ENCODE assay signal across 8 cellular contexts in genomic region chr2:113889471-113890252, GRCh38. TPM values are rescaled to one million over a fixed set of nuclear protein-coding genes. Genes with fewer than 3 reads are reported as not detected.
DNase-seq lines count a peak whose midpoint lies in the region; ATAC-seq, FAIRE-seq and TF ChIP-seq lines count a peak whose summit lies in the region.

Gene ACTR3 (plus strand): TSS chr2:113890089. CDS start chr2:113890280, 191 bp downstream.

- H3K36me3 Mint-ChIP-seq in T-helper 2 cell treated with Interferon-gamma antibody and Interleukin-4, amounts not matched to agents 5 μg/mL and 100 μg/mL, for 36 hours (ENCODE audit: low read depth), result peaks cover 53% of the 10 kb centered on the region

- H3K4me3 ChIP-seq in ascending aorta (peak within 1 kb of the TSS; percentile 94 to 95), right atrium auricular region (peak within 1 kb of the TSS; percentile 91 to 98), psoas muscle (peak within 1 kb of the TSS; percentile 92)

- peaks cover 67% of the 10 kb centered on the region for H3K4me1 Mint-ChIP-seq in T-helper 2 cell treated with Interferon-gamma antibody and Interleukin-4, amounts not matched to agents 5 μg/mL and 100 μg/mL, for 36 hours (ENCODE audit: low read depth)

- H3K4me1 ChIP-seq in ascending aorta (peaks cover 0 to 27% of the 10 kb centered on the region in 2 donors), right atrium auricular region (peaks cover 0 to 61% of the 10 kb centered on the region in 2 donors), psoas muscle (peaks cover 47% of the 10 kb centered on the region)

- WGBS in psoas muscle, 3 donors, result 0 to 1% (median 0%) methylated on average over 39 to 51 of the region's 51 CpGs

- H3K4me3 Mint-ChIP-seq in T-helper 2 cell treated with Interferon-gamma antibody and Interleukin-4, amounts not matched to agents 5 μg/mL and 100 μg/mL, for 36 hours, result peak within 1 kb of the TSS; percentile 100

- H3K9me3 ChIP-seq in ascending aorta (no peaks in the 10 kb centered on the region), right atrium auricular region (no peaks in the 10 kb centered on the region), psoas muscle (no peaks in the 10 kb centered on the region)

- DNase-seq in NCI-H1930 (lab: John Stamatoyannopoulos, UW) (peak; percentile 95 to 98), ascending aorta (ENCODE audit: low spot score in 2 of 2) (peak; percentile 91 to 99), right atrium auricular region (ENCODE audit: low spot score) (peak; percentile 97), psoas muscle (peak; percentile 98), urothelium cell line (ENCODE audit: low spot score) (peak; percentile 99)
- peak; percentile 99 for DNase-seq in T-helper 2 cell treated with Interferon-gamma antibody and Interleukin-4, amounts not matched to agents 5 μg/mL and 100 μg/mL, for 36 hours (ENCODE audit: low spot score)

- ATAC-seq in GM18502 (IDR thresholded peaks at IDR 0.05; ENCODE audit: poor library complexity, unreplicated experiment), result peak; percentile 57
- peak; percentile 65 for ATAC-seq in HG02970 (IDR thresholded peaks at IDR 0.05; ENCODE audit: low FRiP score, unreplicated experiment)
- ATAC-seq in psoas muscle, result peak; percentile 96 to 99 (median 98)

- H3K27me3 Mint-ChIP-seq in T-helper 2 cell treated with Interferon-gamma antibody and Interleukin-4, amounts not matched to agents 5 μg/mL and 100 μg/mL, for 36 hours (ENCODE audit: low read depth), result no peaks in the 10 kb centered on the region

- H3K36me3 ChIP-seq in ascending aorta (no peaks in the 10 kb centered on the region), right atrium auricular region (no peaks in the 10 kb centered on the region), psoas muscle (ENCODE audit: insufficient read depth in 1 of 2, low read depth in 1 of 2) (no peaks in the 10 kb centered on the region)

- TF ChIP-seq CTCF in ascending aorta (IDR thresholded peaks at IDR 0.05) (peak in 1 of 3 experiments; percentile 2), right atrium auricular region (IDR thresholded peaks at IDR 0.05) (no peak), psoas muscle (IDR thresholded peaks at IDR 0.05) (no peak)

- FAIRE-seq in urothelium cell line (lab: Jason Lieb, UNC), result peak; percentile 27

- peak within 1 kb of the TSS; percentile 99 to 100 for H3K27ac ChIP-seq in ascending aorta
- H3K27ac ChIP-seq in right atrium auricular region, result peak within 1 kb of the TSS; percentile 99
- peak within 1 kb of the TSS; percentile 98 for H3K27ac ChIP-seq in psoas muscle

- peak within 1 kb of the TSS; percentile 96 for H3K27ac Mint-ChIP-seq in T-helper 2 cell treated with Interferon-gamma antibody and Interleukin-4, amounts not matched to agents 5 μg/mL and 100 μg/mL, for 36 hours

- H3K9me3 Mint-ChIP-seq in T-helper 2 cell treated with Interferon-gamma antibody and Interleukin-4, amounts not matched to agents 5 μg/mL and 100 μg/mL, for 36 hours, result no peaks in the 10 kb centered on the region

- intact Hi-C loops in ascending aorta (cut with DNase I) (loop anchor here (1.0 to 10.0 kb wide), 2 partner anchors 133 to 655 kb away; partner anchors contain the start of gene SLC35F5), psoas muscle (cut with DNase I) (loop anchor here (1.0 to 5.0 kb wide), 3 partner anchors 72 to 133 kb away; partner anchors contain the start of gene SLC35F5 (in 2 of the 2))

- H3K27me3 ChIP-seq in ascending aorta (no peaks in the 10 kb centered on the region), right atrium auricular region (no peaks in the 10 kb centered on the region), psoas muscle (ENCODE audit: insufficient read depth in 3 of 3, low read length in 2 of 3) (no peaks in the 10 kb centered on the region)

RNA-seq across cellular contexts. Expression of gene ACTR3, which starts in this region (rescaled TPM):
- total RNA-seq in ascending aorta (45.4 TPM), right atrium auricular region (10 to 100 TPM; 68.5 to 70.5 TPM), psoas muscle (100 to 1,000 TPM in 1 of 4 donors, 10 to 100 TPM in 3; 55.5 to 113 (median 88.2) TPM)
- 100 to 1,000 TPM in 1 of 3 donors, 10 to 100 TPM in 2; 34.3 to 104 (median 79.7) TPM for polyA plus RNA-seq in psoas muscle

Comparison
In these comparisons a context has a peak if more than half of its experiments do, and no peak if none do; other contexts are left out.
1. Peak in every context shown above with its lines: DNase-seq, ATAC-seq, H3K4me3 ChIP-seq and H3K27ac ChIP-seq.